11 cellular contexts compared by ENCODE assay signal in the genomic region with DNA sequence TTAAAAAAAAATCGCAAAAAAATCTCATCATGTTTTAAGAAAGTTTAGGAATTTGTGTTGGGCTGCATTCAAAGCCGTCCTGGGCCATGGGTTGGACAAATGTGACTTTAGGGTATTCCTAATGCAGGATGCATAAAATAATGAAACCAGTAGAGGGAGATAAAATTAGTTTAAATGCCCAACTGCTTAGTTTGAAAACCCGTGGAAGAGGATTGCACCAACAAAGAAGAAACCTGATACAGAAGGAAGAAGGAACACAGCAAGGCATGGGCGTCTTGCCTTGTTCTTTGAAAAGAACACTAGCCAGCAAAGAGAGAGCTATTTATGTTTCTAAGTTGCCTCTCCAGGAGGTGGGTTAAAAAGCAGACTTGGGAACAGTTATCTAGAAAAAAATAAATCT. TPM values are rescaled to one million over a fixed set of nuclear protein-coding genes. Genes with fewer than 3 reads are reported as not detected.
DNase-seq lines count a peak whose midpoint lies in the region; ATAC-seq and TF ChIP-seq lines count a peak whose summit lies in the region.
"Had no signal": no experiment of that assay in that cellular context is flagged by ENCODE, and none has a peak within 500 bp of the region (broad histone marks: within the 10 kb centered on the region; RNA-seq: fewer than 3 reads in every experiment).

No MANE protein-coding gene starts in this region.

- H3K9me3 ChIP-seq in endodermal cell (ENCODE audit: control insufficient read depth, low read length) = no peaks in the 10 kb centered on the region
- H3K9me3 ChIP-seq in gastrocnemius medialis = no peaks in the 10 kb centered on the region
- H3K9me3 ChIP-seq: BLaER1 had no signal

- in situ Hi-C loops in gastrocnemius medialis (cut with MboI; ENCODE audit: low sequenced_read_pairs in 4 of 4) = no loop called here

- H3K9ac ChIP-seq in endodermal cell (ENCODE audit: extremely low read depth, low read length, poor library complexity, severe bottlenecking) = no peak overlapping the region
- H3K9ac ChIP-seq: BLaER1 had no signal

- H3K27ac ChIP-seq in endodermal cell (ENCODE audit: low read depth, low read length) = no peak overlapping the region
- H3K27ac ChIP-seq in gastrocnemius medialis = peak overlapping the region in 1 of 4 donors; percentile 39
- H3K27ac ChIP-seq: BLaER1 had no signal

- H3K4me1 ChIP-seq in endodermal cell (ENCODE audit: control insufficient read depth, insufficient read depth, low read length) = peaks cover 3% of the 10 kb centered on the region
- peaks cover 0 to 8% of the 10 kb centered on the region in 2 donors for H3K4me1 ChIP-seq in gastrocnemius medialis
- H3K4me1 ChIP-seq: BLaER1 had no signal

- no peak overlapping the region for H3K4me3 Mint-ChIP-seq in endodermal cell

- TF ChIP-seq CTCF in endodermal cell (conservative IDR thresholded peaks at IDR 0.05) = peak; percentile 35
- TF ChIP-seq CTCF in gastrocnemius medialis (IDR thresholded peaks at IDR 0.05 in 4 of 5, conservative IDR thresholded peaks at IDR 0.05 in 1 of 5) = peak in 2 of 5 experiments; percentile 26 to 45

- intact Hi-C loops in gastrocnemius medialis (cut with DNase I; ENCODE audit: low total_unique reads) = no loop called here

- no peaks in the 10 kb centered on the region for H3K36me3 Mint-ChIP-seq in endodermal cell (ENCODE audit: low read depth)

- no peaks in the 10 kb centered on the region for H3K36me3 ChIP-seq in endodermal cell (ENCODE audit: control insufficient read depth, insufficient read depth, low read length)
- H3K36me3 ChIP-seq in gastrocnemius medialis = peaks cover 0 to 4% of the 10 kb centered on the region in 2 donors

- no peak overlapping the region for H3K27ac Mint-ChIP-seq in endodermal cell

- no peaks in the 10 kb centered on the region for H3K27me3 Mint-ChIP-seq in endodermal cell (ENCODE audit: insufficient read depth)

- no peaks in the 10 kb centered on the region for H3K27me3 ChIP-seq in endodermal cell (ENCODE audit: control insufficient read depth, insufficient read depth, low read length, poor library complexity, severe bottlenecking)
- no peaks in the 10 kb centered on the region for H3K27me3 ChIP-seq in gastrocnemius medialis
- H3K27me3 ChIP-seq: BLaER1 had no signal

- DNase-seq in NCI-H2107 treated with DMSO at 0.1 percent for 48 hours (lab: John Stamatoyannopoulos, UW; ENCODE audit: unreplicated experiment) = peak; percentile 9
- DNase-seq in NCI-H2107 (lab: John Stamatoyannopoulos, UW) = no peak
- DNase-seq in NCI-H2171 (lab: John Stamatoyannopoulos, UW) = peak; percentile 10
- no peak for DNase-seq in endodermal cell
- DNase-seq in gastrocnemius medialis = peak; percentile 31 to 39
- DNase-seq in superior temporal gyrus (ENCODE audit: extremely low spot score) = no peak
- DNase-seq: NCI-H524 treated with DMSO at 0.1 percent for 48 hours; stimulated activated CD4-positive, alpha-beta T cell treated with anti-CD3 and anti-CD28 coated beads, Interleukin-15, amount 100 ng/mL, for 24 hours had no signal

- ATAC-seq in gastrocnemius medialis (peak; percentile 95 to 97), HG02885 (IDR thresholded peaks at IDR 0.05; ENCODE audit: poor library complexity, unreplicated experiment) (no peak), GM18511 (IDR thresholded peaks at IDR 0.05; ENCODE audit: unreplicated experiment) (no peak)

- TF ChIP-seq POLR2A in gastrocnemius medialis (IDR thresholded peaks at IDR 0.05) = no peak

- H3K9me3 Mint-ChIP-seq in endodermal cell = no peaks in the 10 kb centered on the region

- H3K4me3 ChIP-seq in endodermal cell (ENCODE audit: low read length) (no peak overlapping the region), gastrocnemius medialis (no peak overlapping the region)
- H3K4me3 ChIP-seq: BLaER1 had no signal

- 56 to 74% methylated on average over 3 to 4 of the region's 4 CpGs for WGBS in endodermal cell (ENCODE audit: insufficient coverage in 1 of 2, insufficient read length in 1 of 2), 2 experiments

- peaks cover 5% of the 10 kb centered on the region for H3K4me1 Mint-ChIP-seq in endodermal cell

RNA-seq across cellular contexts. Expression of a gene that starts 37.9 kb away (rescaled TPM):
- total RNA-seq in endodermal cell = 10 to 100 TPM; 29.9 to 32.9 TPM
- polyA plus RNA-seq in endodermal cell (2013, experiment 1 of 2) = 23.7 TPM
- polyA plus RNA-seq in endodermal cell (2013, experiment 2 of 2) = 18.7 TPM
- 10 to 100 TPM; 12.9 to 29.2 (median 24.0) TPM for total RNA-seq in gastrocnemius medialis

RNA-seq across cellular contexts. Expression of a gene that starts 38.1 kb away (rescaled TPM):
- 10 to 100 TPM; 24.1 to 34.8 TPM for total RNA-seq in endodermal cell
- 19.3 TPM for polyA plus RNA-seq in endodermal cell (2013, experiment 1 of 2)
- polyA plus RNA-seq in endodermal cell (2013, experiment 2 of 2) = 14.0 TPM
- total RNA-seq in gastrocnemius medialis = 10 to 100 TPM in 1 of 4 donors, 1 to 10 TPM in 3; 7.2 to 18.7 (median 8.6) TPM

Comparison
In these comparisons a context has a peak if more than half of its experiments do, and no peak if none do; other contexts are left out.
1. DNase-seq: peak in NCI-H2107 treated with DMSO at 0.1 percent for 48 hours (single experiment), NCI-H2171 (single experiment) and gastrocnemius medialis (2 of 2); none in NCI-H2107 (single experiment), endodermal cell (single experiment) and superior temporal gyrus (single experiment).
2. ATAC-seq: peak in gastrocnemius medialis (2 of 2); none in HG02885 (single experiment) and GM18511 (single experiment).